8 cellular contexts compared by ENCODE assay signal in the genomic region with DNA sequence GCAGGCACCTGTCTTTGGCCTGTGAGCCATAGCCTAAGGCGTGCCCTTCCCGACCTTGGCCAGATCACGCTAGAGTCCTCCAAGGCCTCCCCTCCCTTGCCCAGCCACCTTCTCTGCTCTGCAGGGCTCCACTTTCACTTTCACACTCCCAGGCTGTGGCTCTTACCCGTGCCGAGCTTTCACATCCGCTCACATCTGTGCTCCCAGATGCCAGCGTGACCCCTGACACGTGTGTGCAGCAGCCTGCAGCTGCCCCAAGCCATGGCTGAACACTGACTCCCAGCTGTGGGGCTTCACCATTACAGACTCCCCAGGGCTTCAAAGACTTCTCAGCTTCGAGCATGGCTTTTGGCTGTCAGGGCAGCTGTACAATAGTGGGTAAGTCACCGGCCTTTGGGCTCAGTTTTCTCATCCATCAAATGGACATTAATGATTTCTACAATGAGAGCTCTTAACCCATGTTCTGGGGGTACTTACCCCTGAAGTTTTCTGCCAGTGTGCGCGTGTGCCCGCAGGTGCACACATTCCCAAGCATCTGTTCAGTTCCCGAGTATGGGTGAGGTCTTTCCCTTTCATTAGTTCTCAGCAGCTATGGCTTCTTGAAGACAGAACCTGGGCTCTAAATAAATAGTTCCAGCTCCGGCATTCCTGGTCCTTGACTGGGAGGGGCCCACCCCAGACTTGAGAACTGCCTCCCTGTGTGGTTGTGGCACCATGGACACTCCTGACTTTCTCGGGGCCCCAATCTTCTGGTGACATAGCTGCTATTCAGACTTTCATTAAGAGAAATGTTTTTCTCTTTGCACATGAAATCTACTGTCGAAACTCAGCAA.
A peak's percentile ranks its signal among the peaks of the same experiment; 100 is the strongest.
DNase-seq lines count a peak whose midpoint lies in the region; ATAC-seq and TF ChIP-seq lines count a peak whose summit lies in the region.

No MANE protein-coding gene starts in this region.

- ATAC-seq in GM21367 (IDR thresholded peaks at IDR 0.05; ENCODE audit: unreplicated experiment), result peak; percentile 83

- no peaks in the 10 kb centered on the region for H3K79me1 ChIP-seq in neuronal stem cell (ENCODE audit: low read depth, low read length)

- H3K18ac ChIP-seq in neuronal stem cell (ENCODE audit: low read length), result no peak overlapping the region

- peaks cover 12% of the 10 kb centered on the region for H3K36me3 ChIP-seq in CD4-positive, alpha-beta memory T cell (ENCODE audit: insufficient read depth, low read length)
- peaks cover 1 to 6% of the 10 kb centered on the region in 2 donors for H3K36me3 ChIP-seq in neuronal stem cell (replicated peaks in 1 of 2; ENCODE audit: control insufficient read depth in 2 of 2, insufficient read depth in 2 of 2, low read length in 2 of 2)

- H3K9me3 ChIP-seq in CD4-positive, alpha-beta memory T cell (ENCODE audit: control insufficient read depth in 1 of 2, low read length in 2 of 2), result no peaks in the 10 kb centered on the region
- H3K9me3 ChIP-seq in neuronal stem cell (replicated peaks in 1 of 2; ENCODE audit: control insufficient read depth in 2 of 2, insufficient read depth in 1 of 2, low read depth in 1 of 2, low read length in 2 of 2), result no peaks in the 10 kb centered on the region

- peak overlapping the region; percentile 1 to 45 for H3K4me3 ChIP-seq in CD4-positive, alpha-beta memory T cell (ENCODE audit: low read length in 2 of 2)
- peak overlapping the region; percentile 38 for H3K4me3 ChIP-seq in Jurkat, Clone E6-1 (ENCODE audit: low read length)
- no peak overlapping the region for H3K4me3 ChIP-seq in neuronal stem cell (ENCODE audit: low read length in 2 of 2)

- DNase-seq in CD4-positive, alpha-beta memory T cell, result peak; percentile 78 to 89 (median 83)
- DNase-seq in Jurkat, Clone E6-1 (ENCODE audit: low read depth, low spot score), result peak; percentile 89
- peak; percentile 43 to 65 for DNase-seq in activated CD8-positive, alpha-beta memory T cell treated with anti-CD3 and anti-CD28 coated beads for 4 hours (ENCODE audit: low read depth in 2 of 2)
- DNase-seq in erythroblast (lab: John Stamatoyannopoulos, UW), result peak; percentile 78 to 84
- DNase-seq in neuronal stem cell (ENCODE audit: low spot score), result no peak
- peak; percentile 87 for DNase-seq in superior temporal gyrus (ENCODE audit: extremely low spot score)
- no peak for DNase-seq in HK-2 (ENCODE audit: unreplicated experiment)

- CTCF ChIA-PET in CD4-positive, alpha-beta memory T cell (lab: Charles Lee; ENCODE audit: partially characterized antibody), result interaction anchor here (0.6 to 17.1 kb wide), 30 partner anchors 8 to 317 kb away, joined by 3 to 322 read pairs (median 4); partner anchors contain the start of genes ALAD, C9orf43, CDC26 and POLE3

- H3K4me2 ChIP-seq in neuronal stem cell (ENCODE audit: insufficient read depth, low read length, poor library complexity, severe bottlenecking), result no peak overlapping the region

- H2BK15ac ChIP-seq in neuronal stem cell (ENCODE audit: low read length), result peak overlapping the region; percentile 28

- WGBS in neuronal stem cell (ENCODE audit: extremely low coverage in 2 of 2, insufficient read length in 2 of 2, insufficient replicate concordance in 1 of 2), 2 donors, result no CpG with 5 or more reads among the region's 17 CpGs

- no peak overlapping the region for H3K23ac ChIP-seq in neuronal stem cell (ENCODE audit: low read depth, low read length, poor library complexity)

- H3K9ac ChIP-seq in neuronal stem cell (ENCODE audit: low read depth, low read length, poor library complexity), result no peak overlapping the region

- peaks cover 60 to 96% (median 75%) of the 10 kb centered on the region in 4 donors for H3K4me1 Mint-ChIP-seq in CD4-positive, alpha-beta memory T cell

- H2BK5ac ChIP-seq in neuronal stem cell (ENCODE audit: low read length), result no peak overlapping the region

- no peaks in the 10 kb centered on the region for H3K27me3 ChIP-seq in CD4-positive, alpha-beta memory T cell (ENCODE audit: insufficient read depth, low read length)
- H3K27me3 ChIP-seq in neuronal stem cell (ENCODE audit: control insufficient read depth in 3 of 3, insufficient read depth in 3 of 3, low read depth in 1 of 3, low read length in 3 of 3), result no peaks in the 10 kb centered on the region

- H2BK120ac ChIP-seq in neuronal stem cell (ENCODE audit: low read depth, low read length), result no peak overlapping the region

- H3K4me3 Mint-ChIP-seq in CD4-positive, alpha-beta memory T cell, result peak overlapping the region; percentile 75 to 92 (median 82)

- no peak overlapping the region for H4K8ac ChIP-seq in neuronal stem cell (ENCODE audit: low read depth, low read length)

- H2AFZ ChIP-seq in neuronal stem cell (ENCODE audit: low read length), result no peak overlapping the region

- H3K4ac ChIP-seq in neuronal stem cell (ENCODE audit: low read length), result no peak overlapping the region

- peak; percentile 24 for TF ChIP-seq POLR2A in erythroblast (IDR thresholded peaks at IDR 0.05; ENCODE audit: low read length)

- intact Hi-C loops in CD4-positive, alpha-beta memory T cell (cut with micrococcal nuclease), result loop anchor here (1.0 to 2.0 kb wide), 3 partner anchors 73 to 181 kb away; partner anchors contain the start of gene ALAD

- H3K4me1 ChIP-seq in CD4-positive, alpha-beta memory T cell (ENCODE audit: insufficient read depth, low read length), result peaks cover 68% of the 10 kb centered on the region
- peaks cover 2 to 7% of the 10 kb centered on the region in 2 donors for H3K4me1 ChIP-seq in neuronal stem cell (ENCODE audit: control insufficient read depth in 2 of 2, insufficient read depth in 1 of 2, low read depth in 1 of 2, low read length in 2 of 2)

- H2BK12ac ChIP-seq in neuronal stem cell (ENCODE audit: low read length), result no peak overlapping the region

- H4K91ac ChIP-seq in neuronal stem cell (ENCODE audit: low read depth, low read length, poor library complexity), result no peak overlapping the region

- H3K9me3 Mint-ChIP-seq in CD4-positive, alpha-beta memory T cell, result peaks cover 0 to 3% (median 0%) of the 10 kb centered on the region in 8 donors

- H3K27ac Mint-ChIP-seq in CD4-positive, alpha-beta memory T cell, result peak overlapping the region; percentile 88 to 98 (median 96)

- POLR2A ChIA-PET in CD4-positive, alpha-beta memory T cell (lab: Charles Lee; ENCODE audit: partially characterized antibody), result interaction anchor here (0.7 to 8.7 kb wide), 16 partner anchors 9 to 307 kb away, joined by 3 to 342 read pairs (median 4); partner anchors contain the start of genes ALAD, C9orf43, CDC26 and HDHD3

- H3K27ac ChIP-seq in CD4-positive, alpha-beta memory T cell (ENCODE audit: low read depth, low read length), result peak overlapping the region; percentile 69
- no peak overlapping the region for H3K27ac ChIP-seq in neuronal stem cell (replicated peaks; ENCODE audit: low read length)

- no peaks in the 10 kb centered on the region for H3K27me3 Mint-ChIP-seq in CD4-positive, alpha-beta memory T cell

- peaks cover 32 to 43% of the 10 kb centered on the region in 2 donors for H3K36me3 Mint-ChIP-seq in CD4-positive, alpha-beta memory T cell

- no peak overlapping the region for H2AK5ac ChIP-seq in neuronal stem cell (ENCODE audit: low read depth, low read length)

- no peak overlapping the region for H3K14ac ChIP-seq in neuronal stem cell (ENCODE audit: low read length)

Comparison
In these comparisons a context has a peak if more than half of its experiments do, and no peak if none do; other contexts are left out.
1. DNase-seq: peak in CD4-positive, alpha-beta memory T cell (5 of 5), Jurkat, Clone E6-1 (single experiment), activated CD8-positive, alpha-beta memory T cell treated with anti-CD3 and anti-CD28 coated beads for 4 hours (2 of 2), erythroblast (2 of 2) and superior temporal gyrus (single experiment); none in neuronal stem cell (single experiment) and HK-2 (single experiment).
2. H3K4me3 ChIP-seq: peak in CD4-positive, alpha-beta memory T cell (2 of 2) and Jurkat, Clone E6-1 (single experiment); none in neuronal stem cell (0 of 2).